18 cellular contexts compared by ENCODE assay signal in the genomic region with DNA sequence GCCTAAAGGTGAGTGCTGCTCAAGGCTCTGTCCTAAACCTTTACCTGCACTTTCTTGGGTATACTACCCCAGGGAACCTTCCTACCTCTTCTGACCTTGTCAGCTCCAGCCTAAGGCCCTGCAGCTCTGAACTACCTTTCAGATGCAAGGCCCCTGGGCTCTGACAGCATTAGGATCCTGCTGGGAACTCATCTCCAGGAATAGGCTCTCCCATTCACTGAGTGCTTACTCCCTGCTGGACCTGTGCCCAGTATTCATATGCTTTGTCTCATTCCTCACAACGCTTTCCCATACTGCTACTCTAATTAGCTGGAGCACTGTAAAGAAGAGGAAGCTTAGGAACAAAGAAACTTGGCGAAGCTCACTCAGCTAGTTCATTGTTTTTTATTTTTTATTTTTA. TPM values are rescaled to one million over a fixed set of nuclear protein-coding genes. Genes with fewer than 3 reads are reported as not detected.
A peak's percentile ranks its signal among the peaks of the same experiment; 100 is the strongest.
DNase-seq lines count a peak whose midpoint lies in the region; ATAC-seq and TF ChIP-seq lines count a peak whose summit lies in the region.
"Had no signal": no experiment of that assay in that cellular context is flagged by ENCODE, and none has a peak within 500 bp of the region (broad histone marks: within the 10 kb centered on the region; RNA-seq: fewer than 3 reads in every experiment).

No MANE protein-coding gene starts in this region.

- no peak overlapping the region for H3K4me3 Mint-ChIP-seq in brain
- H3K4me3 Mint-ChIP-seq: activated CD4-positive, alpha-beta T cell treated with anti-CD3 and anti-CD28 coated beads, Interleukin-2, amount 10 ng/mL, durations not matched to agents 24 days and 14 days; activated T-cell treated with anti-CD3 and anti-CD28 coated beads, Interleukin-2, amount 50 U/mL, for 4 hours; dendritic cell treated with granulocyte-macrophage colony-stimulating factor and Interleukin-4, amounts not matched to agents 40 ng/mL and 50 ng/mL, for 4 days had no signal

- peaks cover 6% of the 10 kb centered on the region for H3K27me3 Mint-ChIP-seq in brain
- H3K27me3 Mint-ChIP-seq: dendritic cell treated with granulocyte-macrophage colony-stimulating factor and Interleukin-4, amounts not matched to agents 40 ng/mL and 50 ng/mL, for 4 days had no signal

- H3K36me3 ChIP-seq in mucosa of descending colon (ENCODE audit: low read depth) = no peaks in the 10 kb centered on the region
- H3K36me3 ChIP-seq: Peyer's patch had no signal

- H3K4me3 ChIP-seq in mucosa of descending colon (no peak overlapping the region), coronary artery (no peak overlapping the region)
- H3K4me3 ChIP-seq: GM12878, Peyer's patch had no signal

- H3K9me3 Mint-ChIP-seq in brain = peaks cover 0 to 3% (median 0%) of the 10 kb centered on the region in 5 experiments
- H3K9me3 Mint-ChIP-seq: activated CD4-positive, alpha-beta T cell treated with anti-CD3 and anti-CD28 coated beads, Interleukin-2, amount 10 ng/mL, durations not matched to agents 24 days and 14 days; activated T-cell treated with anti-CD3 and anti-CD28 coated beads, Interleukin-2, amount 50 U/mL, for 4 hours; dendritic cell treated with granulocyte-macrophage colony-stimulating factor and Interleukin-4, amounts not matched to agents 40 ng/mL and 50 ng/mL, for 4 days had no signal

- H3K9me3 ChIP-seq in mucosa of descending colon = no peaks in the 10 kb centered on the region
- H3K9me3 ChIP-seq: Peyer's patch had no signal

- peak overlapping the region in 4 of 5 experiments; percentile 61 to 86 (median 68) for H3K27ac Mint-ChIP-seq in brain
- H3K27ac Mint-ChIP-seq: activated CD4-positive, alpha-beta T cell treated with anti-CD3 and anti-CD28 coated beads, Interleukin-2, amount 10 ng/mL, durations not matched to agents 24 days and 14 days; dendritic cell treated with granulocyte-macrophage colony-stimulating factor and Interleukin-4, amounts not matched to agents 40 ng/mL and 50 ng/mL, for 4 days had no signal

- no peaks in the 10 kb centered on the region for H3K36me3 Mint-ChIP-seq in brain

- TF ChIP-seq CTCF in brain (conservative IDR thresholded peaks at IDR 0.05) (no peak), mucosa of descending colon (IDR thresholded peaks at IDR 0.05) (no peak), coronary artery (IDR thresholded peaks at IDR 0.05) (no peak)

- ATAC-seq in mucosa of descending colon = no peak
- ATAC-seq: activated T-cell treated with anti-CD3 and anti-CD28 coated beads, Interleukin-2, amount 50 U/mL, for 4 hours; GM12878 had no signal

- peak overlapping the region in 1 of 2 donors; percentile 22 for H3K27ac ChIP-seq in coronary artery
- H3K27ac ChIP-seq: KMS-11 had no signal

- no peaks in the 10 kb centered on the region for H3K4me1 ChIP-seq in mucosa of descending colon (ENCODE audit: low read depth)

- DNase-seq in ELF-1 (ENCODE audit: low read depth, low spot score) = peak; percentile 69
- DNase-seq in NCI-H146 (lab: John Stamatoyannopoulos, UW) = peak; percentile 77
- DNase-seq in iPS-NIHi7 (ENCODE audit: extremely low spot score) = peak; percentile 65
- no peak for DNase-seq in cerebellum (ENCODE audit: low spot score)
- no peak for DNase-seq in mucosa of descending colon
- no peak for DNase-seq in coronary artery (ENCODE audit: low spot score)
- DNase-seq in stimulated activated CD4-positive, alpha-beta T cell treated with anti-CD3 and anti-CD28 coated beads, Interleukin-4, amount 100 ng/mL, for 24 hours = no peak
- DNase-seq: activated CD4-positive, alpha-beta T cell treated with anti-CD3 and anti-CD28 coated beads, Interleukin-2, amount 10 ng/mL, durations not matched to agents 24 days and 14 days; activated T-cell treated with anti-CD3 and anti-CD28 coated beads, Interleukin-2, amount 50 U/mL, for 4 hours; Peyer's patch; retina; stimulated activated CD4-positive, alpha-beta T cell treated with anti-CD3 and anti-CD28 coated beads, Interleukin-2, amount 100 ng/mL, for 48 hours; stimulated activated naive CD4-positive, alpha-beta T cell; T-helper 2 cell had no signal

- intact Hi-C loops in mucosa of descending colon (cut with DNase I, micrococcal nuclease) = no loop called here

- peaks cover 26% of the 10 kb centered on the region for H3K4me1 Mint-ChIP-seq in brain

RNA-seq across cellular contexts. Expression of gene RAB6B, which starts 53.8 kb away (rescaled TPM):
- 57.4 TPM for polyA plus RNA-seq in brain (ENCODE audit: insufficient read depth, low read depth, low replicate concordance)
- 50.9 TPM for total RNA-seq in cerebellum
- total RNA-seq in mucosa of descending colon = 10 to 100 TPM in 1 of 3 donors, 1 to 10 TPM in 2; 4.1 to 11.6 (median 4.8) TPM
- total RNA-seq: GM12878 had no signal

Comparison
In these comparisons a context has a peak if more than half of its experiments do, and no peak if none do; other contexts are left out.
1. DNase-seq: peak in ELF-1 (single experiment), NCI-H146 (single experiment) and iPS-NIHi7 (single experiment); none in cerebellum (single experiment), mucosa of descending colon (0 of 3), coronary artery (single experiment) and stimulated activated CD4-positive, alpha-beta T cell treated with anti-CD3 and anti-CD28 coated beads, Interleukin-4, amount 100 ng/mL, for 24 hours (single experiment).